9 cellular contexts compared by ENCODE assay signal in the genomic region with DNA sequence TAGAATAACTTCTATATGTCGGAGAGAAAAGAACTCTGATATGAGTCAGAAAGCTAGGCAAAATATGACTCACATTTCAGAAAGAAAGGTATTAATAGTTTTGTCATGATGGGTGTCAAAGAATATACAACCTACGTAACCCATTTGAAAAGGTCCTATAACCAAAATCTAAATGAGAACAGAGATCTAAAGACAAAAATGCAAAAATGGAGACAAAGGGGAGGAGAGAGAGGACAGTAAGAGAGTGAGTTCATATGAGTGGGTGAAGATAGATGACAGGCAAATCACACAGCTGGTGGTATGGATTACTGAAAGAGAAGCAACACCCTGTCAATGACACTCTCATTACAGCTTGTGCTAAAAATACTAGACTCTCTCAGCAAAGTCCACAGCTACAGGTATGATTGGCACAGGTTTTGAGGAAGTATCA. TPM values are rescaled to one million over a fixed set of nuclear protein-coding genes. Genes with fewer than 3 reads are reported as not detected.
DNase-seq lines count a peak whose midpoint lies in the region; ATAC-seq, FAIRE-seq and TF ChIP-seq lines count a peak whose summit lies in the region.
"Had no signal": no experiment of that assay in that cellular context is flagged by ENCODE, and none has a peak within 500 bp of the region (broad histone marks: within the 10 kb centered on the region; RNA-seq: fewer than 3 reads in every experiment).

No MANE protein-coding gene starts in this region.

- DNase-seq in GM12878 (ENCODE audit: low read depth, low spot score) (peak; percentile 5), NCI-H1048 (lab: John Stamatoyannopoulos, UW) (no peak), uterus (no peak), G401 (ENCODE audit: low spot score) (no peak), thyroid gland (no peak)

- POLR2A ChIA-PET in GM12878 (lab: Charles Lee), result no interaction called here

- H4K20me1 ChIP-seq in GM12878 (ENCODE audit: control insufficient read depth, insufficient read depth), result no peaks in the 10 kb centered on the region

- TF ChIP-seq POLR2A in GM18505 (IDR thresholded peaks at IDR 0.05; ENCODE audit: borderline replicate concordance, extremely low read depth, insufficient read depth, insufficient read length), result no peak
- no peak for TF ChIP-seq POLR2A in GM12878 (IDR thresholded peaks at IDR 0.05; ENCODE audit: low read depth, low read length)
- no peak for TF ChIP-seq POLR2A in uterus (IDR thresholded peaks at IDR 0.05)
- no peak for TF ChIP-seq POLR2A in thyroid gland (IDR thresholded peaks at IDR 0.05)

- TF ChIP-seq CTCF in GM12878 (IDR thresholded peaks at IDR 0.05 in 2 of 3, conservative IDR thresholded peaks at IDR 0.05 in 1 of 3; ENCODE audit: control insufficient read depth in 2 of 3, extremely low read depth in 1 of 3, insufficient read depth in 1 of 3, low read depth in 3 of 3, low read length in 3 of 3) (no peak), uterus (IDR thresholded peaks at IDR 0.05) (no peak), thyroid gland (IDR thresholded peaks at IDR 0.05) (no peak)

- no peaks in the 10 kb centered on the region for H3K79me2 ChIP-seq in GM12878 (ENCODE audit: control insufficient read depth, insufficient read depth, low read length)

- H3K4me1 ChIP-seq in GM12878 (ENCODE audit: control insufficient read depth, insufficient read depth, low read length) (no peaks in the 10 kb centered on the region), uterus (no peaks in the 10 kb centered on the region), thyroid gland (no peaks in the 10 kb centered on the region)

- H3K27me3 ChIP-seq in GM12878 (replicated peaks in 1 of 2; ENCODE audit: control insufficient read depth in 2 of 2, insufficient read depth in 2 of 2, low read length in 1 of 2) (no peaks in the 10 kb centered on the region; a peak in 1 of 4 replicates), uterus (no peaks in the 10 kb centered on the region), thyroid gland (no peaks in the 10 kb centered on the region)

- SMC1A ChIA-PET in GM12878 (lab: Charles Lee; ENCODE audit: uncharacterized antibody, unreplicated experiment), result no interaction called here

- ATAC-seq in GM18505 (IDR thresholded peaks at IDR 0.05; ENCODE audit: unreplicated experiment) (peak; percentile 97), GM19468 (IDR thresholded peaks at IDR 0.05; ENCODE audit: extremely low read depth, unreplicated experiment) (peak; percentile 82), HG03135 (IDR thresholded peaks at IDR 0.05; ENCODE audit: unreplicated experiment) (peak; percentile 74), GM12878 (peak; percentile 82)

- no TSS peak for BruUV-seq in GM12878 (replicated peaks; lab: Mats Ljungman, UMichigan)

- no peak overlapping the region for H3K9ac ChIP-seq in GM12878 (ENCODE audit: control insufficient read depth, insufficient read depth, low read length)

- H3K27ac ChIP-seq in GM12878 (ENCODE audit: control insufficient read depth, insufficient read depth) (no peak overlapping the region), uterus (no peak overlapping the region), thyroid gland (no peak overlapping the region)
- H3K27ac ChIP-seq: VCaP had no signal

- H3K4me3 ChIP-seq in GM12878 (no peak overlapping the region), uterus (no peak overlapping the region), thyroid gland (replicated peaks in 1 of 3) (no peak overlapping the region)

- no peak for TF ChIP-seq EP300 in GM12878 (IDR thresholded peaks at IDR 0.05; ENCODE audit: borderline replicate concordance in 1 of 2, control insufficient read depth in 1 of 2, low read depth in 2 of 2, low read length in 2 of 2)

- no peak overlapping the region for H3K4me2 ChIP-seq in GM12878 (ENCODE audit: control insufficient read depth, insufficient read depth)

- no peak overlapping the region for H2AFZ ChIP-seq in GM12878 (ENCODE audit: control insufficient read depth, low read depth, low read length)

- FAIRE-seq in GM12878 (lab: Jason Lieb, UNC), result peak; percentile 88

- CTCF ChIA-PET in GM12878 (lab: Yijun Ruan, JAX), result interaction anchor here (0.8 kb wide), 1 partner anchor 9 kb away, joined by 3 read pairs; no protein-coding TSS in a partner anchor

- 3% methylated on average over 2 of the region's 2 CpGs for WGBS in GM12878 (ENCODE audit: insufficient coverage, insufficient replicate concordance, low lambda C conversion rate, missing lambda C conversion rate)
- WGBS in thyroid gland, 2 donors, result 95 to 97% methylated on average over 2 of the region's 2 CpGs

- no peaks in the 10 kb centered on the region for H3K36me3 ChIP-seq in GM12878 (ENCODE audit: control insufficient read depth in 2 of 2, insufficient read depth in 2 of 2, low read length in 1 of 2)
- H3K36me3 ChIP-seq in uterus, result no peaks in the 10 kb centered on the region
- peaks cover 15 to 16% of the 10 kb centered on the region in 2 donors for H3K36me3 ChIP-seq in thyroid gland

- H3K9me3 ChIP-seq in GM12878 (replicated peaks; ENCODE audit: control insufficient read depth, insufficient read depth, low read length) (no peaks in the 10 kb centered on the region), uterus (no peaks in the 10 kb centered on the region), thyroid gland (no peaks in the 10 kb centered on the region)

- no peak for TF ChIP-seq RAD21 in GM12878 (IDR thresholded peaks at IDR 0.05; ENCODE audit: insufficient read depth, low read depth, low read length)

- in situ Hi-C loops in GM12878 (cut with MboI), result no loop called here
- in situ Hi-C loops in G401 (cut with HindIII; ENCODE audit: low sequenced_read_pairs), result no loop called here

- intact Hi-C loops in GM12878 (cut with micrococcal nuclease; ENCODE audit: unreplicated experiment) (no loop called here), uterus (cut with DNase I; ENCODE audit: low total_unique reads) (no loop called here), thyroid gland (cut with DNase I) (no loop called here)

- RAD21 ChIA-PET in GM12878 (lab: Charles Lee; ENCODE audit: unreplicated experiment), result no interaction called here

TF ChIP-seq in GM12878, 131 proteins besides CTCF, POLR2A, EP300 and RAD21 (continues in another document):
- 0 out of 2 replicates have a peak, but pooled peaks have one; percentile 39 for TF ChIP-seq CREB1 (IDR thresholded peaks at IDR 0.05; ENCODE audit: low read depth)
- peak; percentile 93 for TF ChIP-seq JUNB (IDR thresholded peaks at IDR 0.05)
- TF ChIP-seq IKZF2 (IDR thresholded peaks at IDR 0.05), result peak; percentile 27 to 39; a peak in 2 of 4 replicates
- peak; percentile 71; the same call in 1 of the 2 replicates for TF ChIP-seq CBX5 (IDR thresholded peaks at IDR 0.05; ENCODE audit: low read depth)
- TF ChIP-seq CREM (IDR thresholded peaks at IDR 0.05; ENCODE audit: low read depth), result peak; percentile 60; the same call in 1 of the 2 replicates
- TF ChIP-seq RUNX3 (IDR thresholded peaks at IDR 0.05; ENCODE audit: low read length), result peak; percentile 20; the same call in 1 of the 2 replicates
- peak; percentile 40 for TF ChIP-seq ATF7 (IDR thresholded peaks at IDR 0.05; ENCODE audit: low read depth)
- peak; percentile 80 for TF ChIP-seq NFIC (IDR thresholded peaks at IDR 0.05; ENCODE audit: low read depth, low read length)
- TF ChIP-seq GABPA (IDR thresholded peaks at IDR 0.05; ENCODE audit: low read depth), result peak; percentile 43; the same call in 1 of the 2 replicates
- TF ChIP-seq ETV6 (conservative IDR thresholded peaks at IDR 0.05 in 1 of 2, IDR thresholded peaks at IDR 0.05 in 1 of 2; ENCODE audit: borderline replicate concordance in 1 of 2, low read depth in 1 of 2), result 0 out of 4 replicates have a peak, but pooled peaks of 1 of the 2 experiments have one; percentile 23

RNA-seq across cellular contexts. Expression of a gene that starts 25.6 kb away (rescaled TPM):
- not detected in 2 replicates for total RNA-seq in GM12878 (2013; cell fraction: nucleolus; rRNA removed)
- total RNA-seq in GM12878 (2014; rRNA removed) (0.11 and 0.16 TPM in 2 replicates), GM12878 (2014; rRNA removed; fragmentation: Illumina TruSeq; extraction: Trizol) (0.32 and 0.45 TPM in 2 replicates), GM12878 (2021) (0.33 and 0.37 TPM in 2 replicates), uterus (10 to 100 TPM in 3 of 4 donors, 1 to 10 TPM in 1; 6.2 to 48.7 (median 17.2) TPM), thyroid gland (10 to 100 TPM; 21.2 to 35.1 (median 23.9) TPM)
- 1.0 TPM for polyA plus RNA-seq in GM12878 (2011; ENCODE audit: low read depth)
- polyA plus RNA-seq in GM12878 (2011; rRNA removed) (0.12 and 0.14 TPM in 2 replicates), GM12878 (2014; fragmentation: Illumina TruSeq; extraction: Trizol) (0.28 and 0.36 TPM in 2 replicates), GM12878 (2014; fragmentation: Nextera tagmentation; extraction: Ambion mirVana) (under 1 TPM; 0.31 to 0.37 TPM), GM12878 (2014; rRNA removed) (0.10 and 0.25 TPM in 2 replicates), GM12878 (2016; fragmentation: Nextera tagmentation; extraction: Ambion mirVana) (under 1 TPM; 0.28 to 0.48 TPM)
- 0.04 and 0.12 TPM in 2 replicates for polyA plus RNA-seq in GM12878 (2011; cell fraction: cytosol; rRNA removed)
- 0.13 and 0.18 TPM in 2 replicates for polyA plus RNA-seq in GM12878 (2011; cell fraction: nucleus; rRNA removed)
- polyA plus RNA-seq in GM12878 (2012), result 1.1 and 1.2 TPM in 2 replicates
- 0.26 and 0.37 TPM in 2 replicates for polyA minus RNA-seq in GM12878 (2011; rRNA and poly(A)+ RNA removed)
- not detected in 2 replicates for polyA minus RNA-seq in GM12878 (2011; cell fraction: cytosol; rRNA and poly(A)+ RNA removed)
- not detected in 2 replicates for polyA minus RNA-seq in GM12878 (2011; cell fraction: nucleus; rRNA and poly(A)+ RNA removed)
- total RNA-seq in G401 (2014; rRNA removed; shearing (Covaris generic)), result 13.4 and 20.5 TPM in 2 replicates

RNA-seq across cellular contexts. Expression of a gene that starts 26.0 kb away (rescaled TPM):
- 0.22 and 0.52 TPM in 2 replicates for total RNA-seq in GM12878 (2013; cell fraction: nucleolus; rRNA removed)
- total RNA-seq in GM12878 (2014; rRNA removed) (1.3 TPM in 2 replicates), GM12878 (2014; rRNA removed; fragmentation: Illumina TruSeq; extraction: Trizol) (1.2 and 2.5 TPM in 2 replicates), GM12878 (2021) (1.6 and 2.4 TPM in 2 replicates), uterus (10 to 100 TPM; 16.5 to 50.0 (median 32.4) TPM), thyroid gland (10 to 100 TPM; 63.0 to 69.0 (median 66.8) TPM)
- polyA plus RNA-seq in GM12878 (2011; ENCODE audit: low read depth), result 5.2 TPM
- polyA plus RNA-seq in GM12878 (2011; rRNA removed) (2.3 and 3.1 TPM in 2 replicates), GM12878 (2014; fragmentation: Illumina TruSeq; extraction: Trizol) (3.1 and 5.7 TPM in 2 replicates), GM12878 (2014; fragmentation: Nextera tagmentation; extraction: Ambion mirVana) (1 to 10 TPM; 3.8 to 3.9 TPM), GM12878 (2014; rRNA removed) (1.7 and 1.8 TPM in 2 replicates), GM12878 (2016; fragmentation: Nextera tagmentation; extraction: Ambion mirVana) (1 to 10 TPM; 5.8 to 6.8 TPM)
- polyA plus RNA-seq in GM12878 (2011; cell fraction: cytosol; rRNA removed), result 2.9 TPM in 2 replicates
- 1.8 and 1.9 TPM in 2 replicates for polyA plus RNA-seq in GM12878 (2011; cell fraction: nucleus; rRNA removed)
- polyA plus RNA-seq in GM12878 (2012), result 6.8 and 7.7 TPM in 2 replicates
- polyA minus RNA-seq in GM12878 (2011; rRNA and poly(A)+ RNA removed), result 1.1 and 3.5 TPM in 2 replicates
- 3.1 and 3.3 TPM in 2 replicates for polyA minus RNA-seq in GM12878 (2011; cell fraction: cytosol; rRNA and poly(A)+ RNA removed)
- polyA minus RNA-seq in GM12878 (2011; cell fraction: nucleus; rRNA and poly(A)+ RNA removed), result 0.85 and 0.86 TPM in 2 replicates
- total RNA-seq in G401 (2014; rRNA removed; shearing (Covaris generic)), result 52.2 and 64.7 TPM in 2 replicates

Comparison
In these comparisons a context has a peak if more than half of its experiments do, and no peak if none do; other contexts are left out.
1. RNA of a gene that starts 26.0 kb away (total RNA-seq): 63.0 to 69.0 TPM in thyroid gland, 52.2 to 64.7 TPM in G401 and 16.5 to 50.0 TPM in uterus; 0.22 to 2.5 TPM in GM12878; every median in the first group is over 4 times any median in the second.
2. Peak in every context shown above with its lines, with median percentiles within 50 percentile points of each other: ATAC-seq.